ENCODE assay signal across 34 cellular contexts in the genomic region with DNA sequence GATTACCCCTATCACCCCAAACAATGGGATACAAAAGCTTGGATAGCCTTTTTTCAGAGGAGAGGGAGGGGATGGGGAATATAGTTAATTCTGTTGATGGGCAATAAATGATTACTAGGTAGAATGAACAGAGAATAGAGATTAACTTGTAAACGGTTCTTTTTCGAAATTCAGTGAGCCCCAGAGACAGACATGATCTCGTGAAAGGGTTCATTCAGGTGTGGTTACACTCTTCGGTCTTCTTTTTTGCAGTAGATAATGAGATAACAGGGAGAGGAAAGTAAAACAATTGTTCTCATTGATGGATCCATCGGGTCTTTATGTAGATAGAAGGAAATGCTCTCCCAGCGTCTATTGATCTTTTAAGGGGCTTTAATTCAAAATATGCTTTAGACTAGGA.
"Had no signal": no experiment of that assay in that cellular context is flagged by ENCODE, and none has a peak within 500 bp of the region (broad histone marks: within the 10 kb centered on the region; RNA-seq: fewer than 3 reads in every experiment).

No MANE protein-coding gene starts in this region.

- H3K36me3 ChIP-seq: MG63 had no signal

- H3K9me3 ChIP-seq: MG63 had no signal

- DNase-seq: Karpas-422, Kasumi-1, MG63, MM.1S, MV-4-11, NCI-H1048, NCI-H1092, NCI-H1092 treated with DMSO at 0.1 percent for 48 hours, NCI-H1105, NCI-H1105 treated with DMSO at 0.1 percent for 48 hours, NCI-H1417, NCI-H1417 treated with DMSO at 0.1 percent for 48 hours, NCI-H1436, NCI-H1436 treated with DMSO at 0.1 percent for 48 hours, NCI-H146, NCI-H1694, NCI-H1694 treated with DMSO at 0.1 percent for 48 hours, NCI-H187, NCI-H187 treated with DMSO at 0.1 percent for 48 hours, NCI-H1930, NCI-H2029, NCI-H2029 treated with DMSO at 0.1 percent for 48 hours, NCI-H2081, NCI-H2081 treated with DMSO at 0.1 percent for 48 hours, NCI-H2107, NCI-H2171, NCI-H2171 treated with DMSO at 0.1 percent for 48 hours, NCI-H2227 treated with DMSO at 0.1 percent for 48 hours, NCI-H226, NCI-H345, NCI-H446, NCI-H446 treated with DMSO at 0.1 percent for 48 hours, NCI-H510A, NCI-H510A treated with DMSO at 0.1 percent for 48 hours had no signal

- H3K4me3 ChIP-seq: MG63 had no signal

- H3K27me3 ChIP-seq: MG63 had no signal
